Comparison of ENCODE assay signal across 24 cellular contexts in the genomic region with DNA sequence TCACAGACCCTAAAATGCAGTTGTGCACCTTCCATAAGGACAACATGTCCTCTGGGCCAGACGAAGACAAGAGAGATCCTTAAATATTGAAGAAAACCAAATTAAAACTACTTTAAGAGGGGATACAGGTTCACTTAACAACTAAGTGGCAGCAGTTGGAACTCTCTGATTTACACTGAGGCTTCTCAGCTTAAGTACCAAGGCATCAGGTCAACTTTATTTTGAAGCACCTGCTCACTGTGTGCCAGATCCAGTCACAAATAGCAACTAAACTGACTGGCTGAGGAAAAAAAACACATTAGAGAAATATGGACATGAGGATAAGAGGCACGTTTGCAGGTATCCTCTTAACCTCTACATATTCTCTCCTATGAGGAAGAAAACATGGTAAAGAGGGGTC. TPM values are rescaled to one million over a fixed set of nuclear protein-coding genes. Genes with fewer than 3 reads are reported as not detected.
DNase-seq lines count a peak whose midpoint lies in the region; ATAC-seq and TF ChIP-seq lines count a peak whose summit lies in the region.
"Had no signal": no experiment of that assay in that cellular context is flagged by ENCODE, and none has a peak within 500 bp of the region (broad histone marks: within the 10 kb centered on the region; RNA-seq: fewer than 3 reads in every experiment).

No MANE protein-coding gene starts in this region.

- peaks cover 47% of the 10 kb centered on the region for H3K4me1 Mint-ChIP-seq in chondrocyte (ENCODE audit: low read depth)
- H3K4me1 Mint-ChIP-seq: activated CD4-positive, alpha-beta T cell treated with anti-CD3 and anti-CD28 coated beads for 36 hours had no signal

- peaks cover 6% of the 10 kb centered on the region for H3K36me3 Mint-ChIP-seq in chondrocyte (ENCODE audit: low read depth)

- H3K27ac Mint-ChIP-seq in chondrocyte (ENCODE audit: unreplicated experiment) = peak overlapping the region; percentile 84
- H3K27ac Mint-ChIP-seq: activated CD4-positive, alpha-beta T cell treated with anti-CD3 and anti-CD28 coated beads for 36 hours; activated CD8-positive, alpha-beta T cell treated with anti-CD3 and anti-CD28 coated beads, Interleukin-2, amount 10 ng/mL, durations not matched to agents 7 days and 5 days; activated naive CD8-positive, alpha-beta T cell treated with anti-CD3 and anti-CD28 coated beads, Interleukin-2, amount 10 ng/mL, durations not matched to agents 7 days and 5 days; T-helper 1 cell treated with Interleukin-12 subunit alpha and Interleukin-12 subunit beta and Interleukin-4 antibody, amounts not matched to agents 30 μg/mL and 1 μg/mL, for 36 hours had no signal

- H3K4me3 Mint-ChIP-seq in chondrocyte (ENCODE audit: unreplicated experiment) = no peak overlapping the region
- H3K4me3 Mint-ChIP-seq: activated CD4-positive, alpha-beta T cell treated with anti-CD3 and anti-CD28 coated beads for 36 hours; activated CD8-positive, alpha-beta T cell treated with anti-CD3 and anti-CD28 coated beads, Interleukin-2, amount 10 ng/mL, durations not matched to agents 7 days and 5 days; activated naive CD8-positive, alpha-beta T cell treated with anti-CD3 and anti-CD28 coated beads, Interleukin-2, amount 10 ng/mL, durations not matched to agents 7 days and 5 days; T-helper 1 cell treated with Interleukin-12 subunit alpha and Interleukin-12 subunit beta and Interleukin-4 antibody, amounts not matched to agents 30 μg/mL and 1 μg/mL, for 36 hours had no signal

- peak overlapping the region; percentile 43 for H3K4me2 ChIP-seq in osteoblast (ENCODE audit: insufficient read depth, low read length)
- H3K4me2 ChIP-seq: BLaER1 had no signal

- H3K4me1 ChIP-seq in heart left ventricle (peaks cover 3 to 28% (median 20%) of the 10 kb centered on the region in 12 donors), osteoblast (ENCODE audit: insufficient read depth, low read length) (peaks cover 30% of the 10 kb centered on the region), tibial artery (peaks cover 0 to 50% (median 27%) of the 10 kb centered on the region in 4 donors), BE2C (0 out of 2 replicates have a peak, but pooled peaks cover 4% of the 10 kb centered on the region)
- H3K4me1 ChIP-seq: BLaER1, upper lobe of right lung had no signal

- H3K27ac ChIP-seq in heart left ventricle (peak overlapping the region in 7 of 12 donors; percentile 17 to 84 (median 68)), osteoblast (ENCODE audit: low read depth, low read length) (peak overlapping the region; percentile 56), tibial artery (peak overlapping the region; percentile 76 to 77)
- H3K27ac ChIP-seq: BLaER1, lower lobe of right lung, upper lobe of right lung had no signal

- 23 to 48% (median 29%) methylated on average over 2 of the region's 2 CpGs for WGBS in heart left ventricle, 4 donors

- TF ChIP-seq POLR2A in heart left ventricle (IDR thresholded peaks at IDR 0.05) = no peak

- no peaks in the 10 kb centered on the region for H3K9me3 Mint-ChIP-seq in chondrocyte (ENCODE audit: low read depth)
- H3K9me3 Mint-ChIP-seq: activated naive CD8-positive, alpha-beta T cell treated with anti-CD3 and anti-CD28 coated beads, Interleukin-2, amount 10 ng/mL, durations not matched to agents 7 days and 5 days; T-helper 1 cell treated with Interleukin-12 subunit alpha and Interleukin-12 subunit beta and Interleukin-4 antibody, amounts not matched to agents 30 μg/mL and 1 μg/mL, for 36 hours had no signal

- H3K27me3 ChIP-seq in heart left ventricle (no peaks in the 10 kb centered on the region), osteoblast (ENCODE audit: insufficient read depth, low read length) (no peaks in the 10 kb centered on the region), tibial artery (no peaks in the 10 kb centered on the region), BE2C (no peaks in the 10 kb centered on the region)
- H3K27me3 ChIP-seq: BLaER1, MG63, upper lobe of right lung had no signal

- H3K79me2 ChIP-seq in osteoblast (ENCODE audit: insufficient read depth, low read length) = no peaks in the 10 kb centered on the region

- H4K20me1 ChIP-seq in osteoblast (ENCODE audit: insufficient read depth, low read length) = no peaks in the 10 kb centered on the region
- H4K20me1 ChIP-seq: BLaER1 had no signal

- no peak for ATAC-seq in heart left ventricle
- no peak for ATAC-seq in left cardiac atrium
- no peak for ATAC-seq in HG03039 (IDR thresholded peaks at IDR 0.05; ENCODE audit: unreplicated experiment)
- ATAC-seq: activated CD4-positive, alpha-beta T cell treated with anti-CD3 and anti-CD28 coated beads for 36 hours; activated CD8-positive, alpha-beta T cell treated with anti-CD3 and anti-CD28 coated beads, Interleukin-2, amount 10 ng/mL, durations not matched to agents 7 days and 5 days; lower lobe of right lung; psoas muscle; upper lobe of right lung had no signal

- no peak overlapping the region for H2AFZ ChIP-seq in osteoblast (ENCODE audit: low read length)

- no peaks in the 10 kb centered on the region for H3K27me3 Mint-ChIP-seq in chondrocyte (ENCODE audit: low read depth)
- H3K27me3 Mint-ChIP-seq: activated CD4-positive, alpha-beta T cell treated with anti-CD3 and anti-CD28 coated beads for 36 hours; activated naive CD8-positive, alpha-beta T cell treated with anti-CD3 and anti-CD28 coated beads, Interleukin-2, amount 10 ng/mL, durations not matched to agents 7 days and 5 days had no signal

- no peak overlapping the region for H3K4me3 ChIP-seq in heart left ventricle
- H3K4me3 ChIP-seq in osteoblast (ENCODE audit: insufficient read depth, low read length) = no peak overlapping the region
- no peak overlapping the region for H3K4me3 ChIP-seq in tibial artery
- H3K4me3 ChIP-seq in BE2C (ENCODE audit: low read depth, low read length) = no peak overlapping the region
- H3K4me3 ChIP-seq: BLaER1, lower lobe of right lung, MG63, psoas muscle, skin epidermis, upper lobe of right lung had no signal

- no peak for DNase-seq in heart left ventricle
- DNase-seq in left cardiac atrium = no peak
- DNase-seq in chondrocyte (ENCODE audit: low spot score) = no peak
- DNase-seq in osteoblast (ENCODE audit: insufficient read length, low spot score, missing footprints) = no peak
- no peak for DNase-seq in tibial artery
- DNase-seq in NCI-H1694 treated with DMSO at 0.1 percent for 48 hours (lab: John Stamatoyannopoulos, UW) = no peak
- no peak for DNase-seq in BE2C
- DNase-seq: activated CD4-positive, alpha-beta T cell treated with anti-CD3 and anti-CD28 coated beads for 36 hours; activated CD8-positive, alpha-beta T cell treated with anti-CD3 and anti-CD28 coated beads, Interleukin-2, amount 10 ng/mL, durations not matched to agents 7 days and 5 days; activated naive CD8-positive, alpha-beta T cell treated with anti-CD3 and anti-CD28 coated beads, Interleukin-2, amount 10 ng/mL, durations not matched to agents 7 days and 5 days; activated T-cell treated with anti-CD3 and anti-CD28 coated beads for 4 hours; islet precursor cell; KBM-7; lower lobe of right lung; MG63; NCI-H1417; NCI-H446; NCI-H774; psoas muscle; upper lobe of right lung had no signal

- H3K36me3 ChIP-seq in heart left ventricle (peaks cover 0 to 54% (median 30%) of the 10 kb centered on the region in 9 donors), osteoblast (ENCODE audit: insufficient read depth, low read length) (peaks cover 8% of the 10 kb centered on the region), tibial artery (peaks cover 0 to 20% (median 4%) of the 10 kb centered on the region in 3 donors), BE2C (no peaks in the 10 kb centered on the region)

- TF ChIP-seq CTCF in heart left ventricle (IDR thresholded peaks at IDR 0.05) (no peak), chondrocyte (IDR thresholded peaks at IDR 0.05) (no peak), osteoblast (IDR thresholded peaks at IDR 0.05; ENCODE audit: extremely low read depth, low read depth, low read length) (no peak), tibial artery (IDR thresholded peaks at IDR 0.05) (no peak), BE2C (IDR thresholded peaks at IDR 0.05; ENCODE audit: low read depth, low read length) (no peak)

- H3K9me3 ChIP-seq in heart left ventricle (no peaks in the 10 kb centered on the region), osteoblast (ENCODE audit: low read depth, low read length) (no peaks in the 10 kb centered on the region), tibial artery (no peaks in the 10 kb centered on the region), BE2C (no peaks in the 10 kb centered on the region)
- H3K9me3 ChIP-seq: BLaER1, lower lobe of right lung, MG63, psoas muscle, upper lobe of right lung had no signal

- intact Hi-C loops in heart left ventricle (cut with DNase I) (no loop called here), left cardiac atrium (cut with DNase I) (no loop called here), tibial artery (cut with DNase I; ENCODE audit: low total_unique reads) (no loop called here)

RNA-seq across cellular contexts. Expression of gene SLC35D1, which starts 33.2 kb away (rescaled TPM):
- total RNA-seq in heart left ventricle (1 to 10 TPM; 2.9 to 6.8 (median 4.2) TPM), left cardiac atrium (1 to 10 TPM; 2.6 to 4.5 TPM), chondrocyte (9.2 to 14.8 TPM (median 9.3 TPM) in 3 replicates), osteoblast (13.0 and 13.8 TPM in 2 replicates)
- polyA plus RNA-seq in heart left ventricle = 1 to 10 TPM; 1.8 to 3.1 TPM
- 0.91 TPM for polyA plus RNA-seq in BE2C (2012; ENCODE audit: insufficient read depth, insufficient read length, low read depth)
